In the genomic region with DNA sequence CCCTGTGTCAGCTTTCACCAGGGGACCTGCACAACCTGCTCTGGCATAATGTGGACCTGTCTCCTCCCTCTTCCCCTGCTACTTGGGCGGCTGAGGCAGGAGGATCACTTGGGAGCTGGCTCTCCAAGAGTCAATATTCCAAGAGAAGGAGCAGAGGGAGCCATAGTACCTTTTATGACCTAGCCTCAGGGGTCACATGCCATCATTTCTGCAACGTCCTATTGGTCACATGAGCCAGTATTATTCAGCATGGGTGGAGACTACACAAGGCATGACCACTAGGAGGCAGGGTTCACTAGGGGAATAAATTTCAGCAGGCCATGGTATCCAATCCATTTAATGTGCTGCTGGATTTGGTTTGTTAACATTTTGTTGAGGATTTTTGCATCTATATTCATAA, we compare ENCODE assay signal across 8 cellular contexts. TPM values are rescaled to one million over a fixed set of nuclear protein-coding genes. Genes with fewer than 3 reads are reported as not detected.
DNase-seq lines count a peak whose midpoint lies in the region; ATAC-seq and TF ChIP-seq lines count a peak whose summit lies in the region.

No MANE protein-coding gene starts in this region.

- no peak overlapping the region for H3K23ac ChIP-seq in trophoblast cell (ENCODE audit: low read length)

- H3K4me1 Mint-ChIP-seq in activated CD8-positive, alpha-beta T cell treated with anti-CD3 and anti-CD28 coated beads, Interleukin-2, amount 10 ng/mL, durations not matched to agents 7 days and 5 days (ENCODE audit: low read depth), result peaks cover under 1% of the 10 kb centered on the region
- H3K4me1 Mint-ChIP-seq in immature natural killer cell, result peaks cover 0 to 2% of the 10 kb centered on the region in 2 donors

- H3K4me3 ChIP-seq in MM.1S (ENCODE audit: low read length) (no peak overlapping the region), trophoblast cell (ENCODE audit: low read depth, low read length) (no peak overlapping the region)

- DNase-seq in GDM1 (lab: John Stamatoyannopoulos, UW) (peak; percentile 17), MM.1S (no peak), immature natural killer cell (peak; percentile 59 to 67 (median 59)), trophoblast cell (no peak), amygdala (lab: John Stamatoyannopoulos, UW) (no peak)
- peak; percentile 66 for DNase-seq in activated CD8-positive, alpha-beta T cell treated with anti-CD3 and anti-CD28 coated beads, Interleukin-2, amount 10 ng/mL, durations not matched to agents 7 days and 5 days

- POLR2A ChIA-PET in activated CD8-positive, alpha-beta T cell treated with anti-CD3 and anti-CD28 coated beads, Interleukin-2, amount 10 ng/mL, durations not matched to agents 7 days and 5 days (lab: Charles Lee), result no interaction called here

- H2BK12ac ChIP-seq in trophoblast cell (ENCODE audit: low read length), result no peak overlapping the region

- no CpG with 5 or more reads among the region's 2 CpGs for WGBS in trophoblast cell (ENCODE audit: extremely low coverage, insufficient coverage, insufficient read length)

- H3K18ac ChIP-seq in trophoblast cell (ENCODE audit: low read length), result no peak overlapping the region

- no peaks in the 10 kb centered on the region for H4K20me1 ChIP-seq in MM.1S (ENCODE audit: insufficient read depth, low read length)

- no peak overlapping the region for H4K8ac ChIP-seq in trophoblast cell (ENCODE audit: low read depth, low read length)

- no peak overlapping the region for H4K12ac ChIP-seq in trophoblast cell (ENCODE audit: low read depth, low read length)

- no peak overlapping the region for H3K14ac ChIP-seq in trophoblast cell (ENCODE audit: low read length)

- H2BK5ac ChIP-seq in trophoblast cell (ENCODE audit: low read depth, low read length, poor library complexity), result no peak overlapping the region

- H3K27me3 ChIP-seq in MM.1S (replicated peaks; ENCODE audit: insufficient read depth, low read length) (peaks cover 72% of the 10 kb centered on the region), trophoblast cell (ENCODE audit: insufficient read depth, low read length) (no peaks in the 10 kb centered on the region)

- H4K91ac ChIP-seq in trophoblast cell (ENCODE audit: low read depth, low read length), result no peak overlapping the region

- H3K27me3 Mint-ChIP-seq in activated CD8-positive, alpha-beta T cell treated with anti-CD3 and anti-CD28 coated beads, Interleukin-2, amount 10 ng/mL, durations not matched to agents 7 days and 5 days (ENCODE audit: low read depth), result peaks cover 12% of the 10 kb centered on the region
- peaks cover 0 to 6% (median 0%) of the 10 kb centered on the region in 3 donors for H3K27me3 Mint-ChIP-seq in immature natural killer cell (ENCODE audit: low read depth in 3 of 3)

- no peak overlapping the region for H3K4ac ChIP-seq in trophoblast cell (ENCODE audit: low read depth, low read length)

- H3K4me1 ChIP-seq in MM.1S (ENCODE audit: low read length) (no peaks in the 10 kb centered on the region), trophoblast cell (ENCODE audit: control insufficient read depth in 1 of 2, insufficient read depth in 2 of 2, low read length in 2 of 2) (no peaks in the 10 kb centered on the region)

- H3K36me3 ChIP-seq in MM.1S (replicated peaks; ENCODE audit: insufficient read depth, low read length) (no peaks in the 10 kb centered on the region), trophoblast cell (ENCODE audit: control insufficient read depth in 1 of 2, insufficient read depth in 2 of 2, low read length in 2 of 2) (no peaks in the 10 kb centered on the region)

- no peak overlapping the region for H2BK120ac ChIP-seq in trophoblast cell (ENCODE audit: insufficient read depth, low read length, poor library complexity)

- no peak overlapping the region for H3K9ac ChIP-seq in MM.1S (ENCODE audit: low read length)
- no peak overlapping the region for H3K9ac ChIP-seq in trophoblast cell (ENCODE audit: low read length)

- H3K9me2 ChIP-seq in MM.1S (replicated peaks; ENCODE audit: insufficient read depth, low read length), result no peaks in the 10 kb centered on the region

- H3K9me3 ChIP-seq in MM.1S (replicated peaks; ENCODE audit: insufficient read depth, low read length) (no peaks in the 10 kb centered on the region), trophoblast cell (ENCODE audit: insufficient read depth, low read depth, low read length) (peaks cover 11% of the 10 kb centered on the region)

- ATAC-seq in activated CD8-positive, alpha-beta T cell treated with anti-CD3 and anti-CD28 coated beads, Interleukin-2, amount 10 ng/mL, durations not matched to agents 7 days and 5 days, result peak; percentile 85
- ATAC-seq in HG03139 (IDR thresholded peaks at IDR 0.05; ENCODE audit: unreplicated experiment) (no peak), HG03439 (IDR thresholded peaks at IDR 0.05; ENCODE audit: unreplicated experiment) (no peak)

- H3K79me2 ChIP-seq in MM.1S (ENCODE audit: low read length), result no peaks in the 10 kb centered on the region
- no peaks in the 10 kb centered on the region for H3K79me2 ChIP-seq in trophoblast cell (ENCODE audit: control insufficient read depth, insufficient read depth, low read length, poor library complexity)

- H3K36me3 Mint-ChIP-seq in activated CD8-positive, alpha-beta T cell treated with anti-CD3 and anti-CD28 coated beads, Interleukin-2, amount 10 ng/mL, durations not matched to agents 7 days and 5 days (ENCODE audit: low read depth), result no peaks in the 10 kb centered on the region
- no peaks in the 10 kb centered on the region for H3K36me3 Mint-ChIP-seq in immature natural killer cell

- no peak overlapping the region for H3K4me3 Mint-ChIP-seq in activated CD8-positive, alpha-beta T cell treated with anti-CD3 and anti-CD28 coated beads, Interleukin-2, amount 10 ng/mL, durations not matched to agents 7 days and 5 days
- H3K4me3 Mint-ChIP-seq in immature natural killer cell, result no peak overlapping the region

- H3K9me3 Mint-ChIP-seq in activated CD8-positive, alpha-beta T cell treated with anti-CD3 and anti-CD28 coated beads, Interleukin-2, amount 10 ng/mL, durations not matched to agents 7 days and 5 days (ENCODE audit: insufficient read depth), result no peaks in the 10 kb centered on the region
- H3K9me3 Mint-ChIP-seq in immature natural killer cell, result peaks cover 0 to 2% (median 0%) of the 10 kb centered on the region in 6 donors

- H3K27ac ChIP-seq in MM.1S (ENCODE audit: low read length) (no peak overlapping the region), trophoblast cell (ENCODE audit: low read depth, low read length) (no peak overlapping the region)

- H2AFZ ChIP-seq in MM.1S (ENCODE audit: low read length), result no peak overlapping the region
- no peak overlapping the region for H2AFZ ChIP-seq in trophoblast cell (ENCODE audit: insufficient read depth, low read length, poor library complexity)

- H3F3A ChIP-seq in MM.1S (ENCODE audit: insufficient read depth, low read length), result no peaks in the 10 kb centered on the region

- no peak overlapping the region for H2AK5ac ChIP-seq in trophoblast cell (ENCODE audit: low read length)

- CTCF ChIA-PET in activated CD8-positive, alpha-beta T cell treated with anti-CD3 and anti-CD28 coated beads, Interleukin-2, amount 10 ng/mL, durations not matched to agents 7 days and 5 days (lab: Charles Lee), result interaction anchor here (0.9 kb wide), 1 partner anchor 9 kb away, joined by 4 read pairs; no protein-coding TSS in a partner anchor

- no peak overlapping the region for H3K27ac Mint-ChIP-seq in activated CD8-positive, alpha-beta T cell treated with anti-CD3 and anti-CD28 coated beads, Interleukin-2, amount 10 ng/mL, durations not matched to agents 7 days and 5 days
- H3K27ac Mint-ChIP-seq in immature natural killer cell, result peak overlapping the region in 1 of 6 donors; percentile 49

- TF ChIP-seq CTCF in MM.1S (IDR thresholded peaks at IDR 0.05; ENCODE audit: low read length), result peak; percentile 42

- no peak overlapping the region for H3K4me2 ChIP-seq in MM.1S (ENCODE audit: low read depth, low read length)
- H3K4me2 ChIP-seq in trophoblast cell (ENCODE audit: low read length), result no peak overlapping the region

- no peaks in the 10 kb centered on the region for H3K79me1 ChIP-seq in trophoblast cell (ENCODE audit: low read length)

RNA-seq across cellular contexts. Expression of a gene that starts 12.0 kb away (rescaled TPM):
- total RNA-seq in activated CD8-positive, alpha-beta T cell treated with anti-CD3 and anti-CD28 coated beads, Interleukin-2, amount 10 ng/mL, durations not matched to agents 7 days and 5 days, result 10 to 100 TPM; 81.2 to 89.5 TPM
- 10 to 100 TPM; 39.4 to 78.4 (median 44.2) TPM for polyA plus RNA-seq in immature natural killer cell
- 1.2 and 1.3 TPM in 2 replicates for polyA plus RNA-seq in trophoblast cell (2013)

RNA-seq across cellular contexts. Expression of a gene that starts 28.3 kb away (rescaled TPM):
- 1 to 10 TPM; 3.7 to 3.9 TPM for total RNA-seq in activated CD8-positive, alpha-beta T cell treated with anti-CD3 and anti-CD28 coated beads, Interleukin-2, amount 10 ng/mL, durations not matched to agents 7 days and 5 days
- 1 to 10 TPM in 2 of 3 donors, under 1 TPM in 1; 0.53 to 1.9 (median 1.2) TPM for polyA plus RNA-seq in immature natural killer cell
- polyA plus RNA-seq in trophoblast cell (2013), result 0.04 TPM in 1 of 2 replicates, not detected in the other

RNA-seq across cellular contexts. Expression of a gene that starts 32.0 kb away (rescaled TPM):
- total RNA-seq in activated CD8-positive, alpha-beta T cell treated with anti-CD3 and anti-CD28 coated beads, Interleukin-2, amount 10 ng/mL, durations not matched to agents 7 days and 5 days, result 100 to 1,000 TPM; 107 to 121 TPM
- 10 to 100 TPM; 12.1 to 44.8 (median 18.4) TPM for polyA plus RNA-seq in immature natural killer cell
- 31.7 and 31.9 TPM in 2 replicates for polyA plus RNA-seq in trophoblast cell (2013)

RNA-seq across cellular contexts. Expression of a gene that starts 37.3 kb away (rescaled TPM):
- total RNA-seq in activated CD8-positive, alpha-beta T cell treated with anti-CD3 and anti-CD28 coated beads, Interleukin-2, amount 10 ng/mL, durations not matched to agents 7 days and 5 days, result 10 to 100 TPM; 50.4 to 53.6 TPM
- polyA plus RNA-seq in immature natural killer cell, result 10 to 100 TPM in 1 of 3 donors, 1 to 10 TPM in 2; 2.6 to 26.7 (median 6.9) TPM
- polyA plus RNA-seq in trophoblast cell (2013), result 4.1 and 4.5 TPM in 2 replicates

RNA-seq across cellular contexts. Expression of a gene that starts 45.5 kb away (rescaled TPM):
- total RNA-seq in activated CD8-positive, alpha-beta T cell treated with anti-CD3 and anti-CD28 coated beads, Interleukin-2, amount 10 ng/mL, durations not matched to agents 7 days and 5 days, result 100 to 1,000 TPM; 229 to 241 TPM
- polyA plus RNA-seq in immature natural killer cell, result 100 to 1,000 TPM; 334 to 509 (median 485) TPM
- 186 and 187 TPM in 2 replicates for polyA plus RNA-seq in trophoblast cell (2013)

Comparison
In these comparisons a context has a peak if more than half of its experiments do, and no peak if none do; other contexts are left out.
1. DNase-seq: peak in GDM1 (single experiment), activated CD8-positive, alpha-beta T cell treated with anti-CD3 and anti-CD28 coated beads, Interleukin-2, amount 10 ng/mL, durations not matched to agents 7 days and 5 days (single experiment) and immature natural killer cell (3 of 3); none in MM.1S (single experiment), trophoblast cell (0 of 2) and amygdala (0 of 56).